ENCODE assay signal across 1 cellular context in genomic region chr14:74955229-74955999, GRCh38.
TF ChIP-seq lines count a peak whose summit lies in the region.

TSS of gene PGF (minus strand) at chr14:74955597. CDS start at chr14:74955242, 355 bp downstream.

TF ChIP-seq in HepG2, 621 proteins besides CTCF, POLR2A, EP300 and RAD21 (continued from another document and continues in another):
- TF ChIP-seq HMG20A (CRISPR knock-in tag; IDR thresholded peaks at IDR 0.05; ENCODE audit: borderline replicate concordance) = no peak
- TF ChIP-seq ZBTB26 (CRISPR knock-in tag; IDR thresholded peaks at IDR 0.05; ENCODE audit: borderline replicate concordance) = 0 out of 2 replicates have a peak, but pooled peaks have one; percentile 38
- TF ChIP-seq ZKSCAN8 (CRISPR knock-in tag; IDR thresholded peaks at IDR 0.05; ENCODE audit: borderline replicate concordance) = 0 out of 2 replicates have a peak, but pooled peaks have one; percentile 25
- TF ChIP-seq, protein P1, sequence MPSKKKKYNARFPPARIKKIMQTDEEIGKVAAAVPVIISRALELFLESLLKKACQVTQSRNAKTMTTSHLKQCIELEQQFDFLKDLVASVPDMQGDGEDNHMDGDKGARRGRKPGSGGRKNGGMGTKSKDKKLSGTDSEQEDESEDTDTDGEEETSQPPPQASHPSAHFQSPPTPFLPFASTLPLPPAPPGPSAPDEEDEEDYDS (CRISPR knock-in tag; IDR thresholded peaks at IDR 0.05) = peak; percentile 91
- TF ChIP-seq ZNF549 (CRISPR knock-in tag; IDR thresholded peaks at IDR 0.05) = no peak
- peak; percentile 24; the same call in 1 of the 2 replicates for TF ChIP-seq YEATS4 (CRISPR knock-in tag; IDR thresholded peaks at IDR 0.05; ENCODE audit: borderline replicate concordance)
- no peak for TF ChIP-seq ZBTB21 (CRISPR knock-in tag; IDR thresholded peaks at IDR 0.05)
- TF ChIP-seq, protein P2, sequence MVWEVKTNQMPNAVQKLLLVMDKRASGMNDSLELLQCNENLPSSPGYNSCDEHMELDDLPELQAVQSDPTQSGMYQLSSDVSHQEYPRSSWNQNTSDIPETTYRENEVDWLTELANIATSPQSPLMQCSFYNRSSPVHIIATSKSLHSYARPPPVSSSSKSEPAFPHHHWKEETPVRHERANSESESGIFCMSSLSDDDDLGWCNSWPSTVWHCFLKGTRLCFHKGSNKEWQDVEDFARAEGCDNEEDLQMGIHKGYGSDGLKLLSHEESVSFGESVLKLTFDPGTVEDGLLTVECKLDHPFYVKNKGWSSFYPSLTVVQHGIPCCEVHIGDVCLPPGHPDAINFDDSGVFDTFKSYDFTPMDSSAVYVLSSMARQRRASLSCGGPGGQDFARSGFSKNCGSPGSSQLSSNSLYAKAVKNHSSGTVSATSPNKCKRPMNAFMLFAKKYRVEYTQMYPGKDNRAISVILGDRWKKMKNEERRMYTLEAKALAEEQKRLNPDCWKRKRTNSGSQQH (CRISPR knock-in tag; IDR thresholded peaks at IDR 0.05; ENCODE audit: low read depth) = 0 out of 2 replicates have a peak, but pooled peaks have one; percentile 12
- TF ChIP-seq ZNF333 (CRISPR knock-in tag; IDR thresholded peaks at IDR 0.05; ENCODE audit: borderline replicate concordance) = 0 out of 2 replicates have a peak, but pooled peaks have one; percentile 29
- TF ChIP-seq NFATC3 (CRISPR knock-in tag; IDR thresholded peaks at IDR 0.05) = no peak
- TF ChIP-seq TEF (CRISPR knock-in tag; IDR thresholded peaks at IDR 0.05) = no peak
- peak; percentile 28 for TF ChIP-seq TEAD3 (CRISPR knock-in tag; optimal IDR thresholded peaks at IDR 0.05; ENCODE audit: borderline replicate concordance)
- 0 out of 2 replicates have a peak, but pooled peaks have one; percentile 21 for TF ChIP-seq ZNF263 (CRISPR knock-in tag; IDR thresholded peaks at IDR 0.05)
- TF ChIP-seq HMG20B (CRISPR knock-in tag; conservative IDR thresholded peaks at IDR 0.05) = no peak
- peak; percentile 57 for TF ChIP-seq RNF2 (conservative IDR thresholded peaks at IDR 0.05; ENCODE audit: low read depth)
- TF ChIP-seq IKZF5 (CRISPR knock-in tag; IDR thresholded peaks at IDR 0.05) = 0 out of 2 replicates have a peak, but pooled peaks have one; percentile 30
- TF ChIP-seq PLSCR1 (CRISPR knock-in tag; IDR thresholded peaks at IDR 0.05; ENCODE audit: borderline replicate concordance) = no peak
- TF ChIP-seq DPF2 (CRISPR knock-in tag; IDR thresholded peaks at IDR 0.05; ENCODE audit: borderline replicate concordance, low read depth) = no peak
- TF ChIP-seq YY1 (IDR thresholded peaks at IDR 0.05; ENCODE audit: insufficient read depth, insufficient replicate concordance, low read depth, low read length) = peak; percentile 15
- TF ChIP-seq MYPOP (CRISPR knock-in tag; IDR thresholded peaks at IDR 0.05) = no peak; the same call in 1 of the 2 replicates
- TF ChIP-seq ZNF772 (CRISPR knock-in tag; IDR thresholded peaks at IDR 0.05) = peak; percentile 49; the same call in 1 of the 2 replicates
- TF ChIP-seq SP4 (CRISPR knock-in tag; IDR thresholded peaks at IDR 0.05) = peak; percentile 72
- TF ChIP-seq ZNF780A (CRISPR knock-in tag; IDR thresholded peaks at IDR 0.05) = no peak
- TF ChIP-seq ZNF724P (CRISPR knock-in tag; IDR thresholded peaks at IDR 0.05; ENCODE audit: borderline replicate concordance) = no peak
- 0 out of 2 replicates have a peak, but pooled peaks have one; percentile 42 for TF ChIP-seq ZNF782 (CRISPR knock-in tag; IDR thresholded peaks at IDR 0.05; ENCODE audit: borderline replicate concordance)
- peak; percentile 81 for TF ChIP-seq SAP130 (CRISPR knock-in tag; IDR thresholded peaks at IDR 0.05; ENCODE audit: low read depth)
- TF ChIP-seq TAF1 (CRISPR knock-in tag; IDR thresholded peaks at IDR 0.05) = peak; percentile 90
- no peak for TF ChIP-seq PAX8 (CRISPR knock-in tag; IDR thresholded peaks at IDR 0.05; ENCODE audit: borderline replicate concordance)
- TF ChIP-seq SRY (CRISPR knock-in tag; IDR thresholded peaks at IDR 0.05) = no peak
- TF ChIP-seq, protein P3, sequence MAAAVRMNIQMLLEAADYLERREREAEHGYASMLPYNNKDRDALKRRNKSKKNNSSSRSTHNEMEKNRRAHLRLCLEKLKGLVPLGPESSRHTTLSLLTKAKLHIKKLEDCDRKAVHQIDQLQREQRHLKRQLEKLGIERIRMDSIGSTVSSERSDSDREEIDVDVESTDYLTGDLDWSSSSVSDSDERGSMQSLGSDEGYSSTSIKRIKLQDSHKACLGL (CRISPR knock-in tag; IDR thresholded peaks at IDR 0.05) = peak; percentile 44; the same call in 1 of the 2 replicates
- no peak for TF ChIP-seq CC2D1A (CRISPR knock-in tag; IDR thresholded peaks at IDR 0.05)
- TF ChIP-seq, protein P4, sequence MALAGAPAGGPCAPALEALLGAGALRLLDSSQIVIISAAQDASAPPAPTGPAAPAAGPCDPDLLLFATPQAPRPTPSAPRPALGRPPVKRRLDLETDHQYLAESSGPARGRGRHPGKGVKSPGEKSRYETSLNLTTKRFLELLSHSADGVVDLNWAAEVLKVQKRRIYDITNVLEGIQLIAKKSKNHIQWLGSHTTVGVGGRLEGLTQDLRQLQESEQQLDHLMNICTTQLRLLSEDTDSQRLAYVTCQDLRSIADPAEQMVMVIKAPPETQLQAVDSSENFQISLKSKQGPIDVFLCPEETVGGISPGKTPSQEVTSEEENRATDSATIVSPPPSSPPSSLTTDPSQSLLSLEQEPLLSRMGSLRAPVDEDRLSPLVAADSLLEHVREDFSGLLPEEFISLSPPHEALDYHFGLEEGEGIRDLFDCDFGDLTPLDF (CRISPR knock-in tag; IDR thresholded peaks at IDR 0.05) = no peak
- no peak for TF ChIP-seq DNMT1 (CRISPR knock-in tag; IDR thresholded peaks at IDR 0.05)
- TF ChIP-seq HCFC1 (IDR thresholded peaks at IDR 0.05; ENCODE audit: low read depth, low read length) = 0 out of 2 replicates have a peak, but pooled peaks have one; percentile 5
- peak; percentile 39; the same call in 1 of the 2 replicates for TF ChIP-seq HOXA3 (CRISPR knock-in tag; IDR thresholded peaks at IDR 0.05)
- TF ChIP-seq HNF4A (CRISPR knock-in tag; IDR thresholded peaks at IDR 0.05) = no peak
- TF ChIP-seq SATB2 (CRISPR knock-in tag; IDR thresholded peaks at IDR 0.05) = no peak
- TF ChIP-seq TOE1 (CRISPR knock-in tag; IDR thresholded peaks at IDR 0.05) = no peak
- peak; percentile 28; the same call in 1 of the 2 replicates for TF ChIP-seq KDM5B (CRISPR knock-in tag; IDR thresholded peaks at IDR 0.05; ENCODE audit: borderline replicate concordance)
- no peak for TF ChIP-seq MAFK (conservative IDR thresholded peaks at IDR 0.05 in 1 of 2, IDR thresholded peaks at IDR 0.05 in 1 of 2; ENCODE audit: low read length in 2 of 2)
- peak; percentile 34 for TF ChIP-seq SKI (IDR thresholded peaks at IDR 0.05; ENCODE audit: partially characterized antibody)
- no peak for TF ChIP-seq ZNF350 (CRISPR knock-in tag; IDR thresholded peaks at IDR 0.05; ENCODE audit: borderline replicate concordance, low read depth)
- no peak; the same call in 1 of the 2 replicates for TF ChIP-seq HNF1B (CRISPR knock-in tag; IDR thresholded peaks at IDR 0.05)
- TF ChIP-seq, protein P5, sequence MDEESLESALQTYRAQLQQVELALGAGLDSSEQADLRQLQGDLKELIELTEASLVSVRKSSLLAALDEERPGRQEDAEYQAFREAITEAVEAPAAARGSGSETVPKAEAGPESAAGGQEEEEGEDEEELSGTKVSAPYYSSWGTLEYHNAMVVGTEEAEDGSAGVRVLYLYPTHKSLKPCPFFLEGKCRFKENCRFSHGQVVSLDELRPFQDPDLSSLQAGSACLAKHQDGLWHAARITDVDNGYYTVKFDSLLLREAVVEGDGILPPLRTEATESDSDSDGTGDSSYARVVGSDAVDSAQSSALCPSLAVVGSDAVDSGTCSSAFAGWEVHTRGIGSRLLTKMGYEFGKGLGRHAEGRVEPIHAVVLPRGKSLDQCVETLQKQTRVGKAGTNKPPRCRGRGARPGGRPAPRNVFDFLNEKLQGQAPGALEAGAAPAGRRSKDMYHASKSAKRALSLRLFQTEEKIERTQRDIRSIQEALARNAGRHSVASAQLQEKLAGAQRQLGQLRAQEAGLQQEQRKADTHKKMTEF (CRISPR knock-in tag; IDR thresholded peaks at IDR 0.05) = 0 out of 2 replicates have a peak, but pooled peaks have one; percentile 16
- TF ChIP-seq, protein P6, sequence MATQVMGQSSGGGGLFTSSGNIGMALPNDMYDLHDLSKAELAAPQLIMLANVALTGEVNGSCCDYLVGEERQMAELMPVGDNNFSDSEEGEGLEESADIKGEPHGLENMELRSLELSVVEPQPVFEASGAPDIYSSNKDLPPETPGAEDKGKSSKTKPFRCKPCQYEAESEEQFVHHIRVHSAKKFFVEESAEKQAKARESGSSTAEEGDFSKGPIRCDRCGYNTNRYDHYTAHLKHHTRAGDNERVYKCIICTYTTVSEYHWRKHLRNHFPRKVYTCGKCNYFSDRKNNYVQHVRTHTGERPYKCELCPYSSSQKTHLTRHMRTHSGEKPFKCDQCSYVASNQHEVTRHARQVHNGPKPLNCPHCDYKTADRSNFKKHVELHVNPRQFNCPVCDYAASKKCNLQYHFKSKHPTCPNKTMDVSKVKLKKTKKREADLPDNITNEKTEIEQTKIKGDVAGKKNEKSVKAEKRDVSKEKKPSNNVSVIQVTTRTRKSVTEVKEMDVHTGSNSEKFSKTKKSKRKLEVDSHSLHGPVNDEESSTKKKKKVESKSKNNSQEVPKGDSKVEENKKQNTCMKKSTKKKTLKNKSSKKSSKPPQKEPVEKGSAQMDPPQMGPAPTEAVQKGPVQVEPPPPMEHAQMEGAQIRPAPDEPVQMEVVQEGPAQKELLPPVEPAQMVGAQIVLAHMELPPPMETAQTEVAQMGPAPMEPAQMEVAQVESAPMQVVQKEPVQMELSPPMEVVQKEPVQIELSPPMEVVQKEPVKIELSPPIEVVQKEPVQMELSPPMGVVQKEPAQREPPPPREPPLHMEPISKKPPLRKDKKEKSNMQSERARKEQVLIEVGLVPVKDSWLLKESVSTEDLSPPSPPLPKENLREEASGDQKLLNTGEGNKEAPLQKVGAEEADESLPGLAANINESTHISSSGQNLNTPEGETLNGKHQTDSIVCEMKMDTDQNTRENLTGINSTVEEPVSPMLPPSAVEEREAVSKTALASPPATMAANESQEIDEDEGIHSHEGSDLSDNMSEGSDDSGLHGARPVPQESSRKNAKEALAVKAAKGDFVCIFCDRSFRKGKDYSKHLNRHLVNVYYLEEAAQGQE (IDR thresholded peaks at IDR 0.05; ENCODE audit: borderline replicate concordance in 1 of 2, low read depth in 1 of 2, low read length in 2 of 2) = 0 out of 4 replicates have a peak, but pooled peaks of 1 of the 2 experiments have one; percentile 17
- TF ChIP-seq IRF1 (CRISPR knock-in tag; IDR thresholded peaks at IDR 0.05; ENCODE audit: low read depth) = no peak
- TF ChIP-seq KDM2A (CRISPR knock-in tag; IDR thresholded peaks at IDR 0.05; ENCODE audit: borderline replicate concordance, low read depth) = peak; percentile 49; the same call in 1 of the 2 replicates
- TF ChIP-seq NAIF1 (CRISPR knock-in tag; IDR thresholded peaks at IDR 0.05; ENCODE audit: borderline replicate concordance) = no peak
- no peak for TF ChIP-seq NBN (conservative IDR thresholded peaks at IDR 0.05)
- no peak for TF ChIP-seq CHCHD3 (CRISPR knock-in tag; IDR thresholded peaks at IDR 0.05)
